Comparison of ENCODE assay signal across 8 cellular contexts in genomic region chr17:30905742-30906100, GRCh38. TPM values are rescaled to one million over a fixed set of nuclear protein-coding genes. Genes with fewer than 3 reads are reported as not detected.
DNase-seq lines count a peak whose midpoint lies in the region; ATAC-seq, FAIRE-seq and TF ChIP-seq lines count a peak whose summit lies in the region.

No MANE protein-coding gene starts in this region.

- H4K20me1 ChIP-seq in astrocyte (ENCODE audit: insufficient read depth, low read length) = peaks cover 9% of the 10 kb centered on the region

- FAIRE-seq in astrocyte (lab: Jason Lieb, UNC) = no peak

- peak overlapping the region; percentile 99 for H3K4me3 Mint-ChIP-seq in astrocyte (ENCODE audit: unreplicated experiment)
- H3K4me3 Mint-ChIP-seq in stimulated activated effector memory CD8-positive, alpha-beta T cell treated with anti-CD3 and anti-CD28 coated beads, Interleukin-12 subunit alpha, Interleukin-12 subunit beta, amount 100 ng/mL, for 72 hours = peak overlapping the region; percentile 91

- peak; percentile 25 for ATAC-seq in GM18867 (IDR thresholded peaks at IDR 0.05; ENCODE audit: unreplicated experiment)
- ATAC-seq in stimulated activated effector memory CD8-positive, alpha-beta T cell treated with anti-CD3 and anti-CD28 coated beads, Interleukin-12 subunit alpha, Interleukin-12 subunit beta, amount 100 ng/mL, for 72 hours = peak; percentile 60

- peaks cover 6% of the 10 kb centered on the region for H3K36me3 Mint-ChIP-seq in astrocyte (ENCODE audit: low read depth, unreplicated experiment)
- peaks cover 37% of the 10 kb centered on the region for H3K36me3 Mint-ChIP-seq in stimulated activated effector memory CD8-positive, alpha-beta T cell treated with anti-CD3 and anti-CD28 coated beads, Interleukin-12 subunit alpha, Interleukin-12 subunit beta, amount 100 ng/mL, for 72 hours

- H3K27ac ChIP-seq in HUES6 (ENCODE audit: low read depth, low read length) = peak overlapping the region; percentile 71
- peak overlapping the region; percentile 70 for H3K27ac ChIP-seq in astrocyte (ENCODE audit: low read depth, low read length)

- H3K4me1 ChIP-seq in HUES6 (ENCODE audit: control insufficient read depth, insufficient read depth, low read length) = no peaks in the 10 kb centered on the region
- peaks cover 9% of the 10 kb centered on the region for H3K4me1 ChIP-seq in astrocyte (ENCODE audit: insufficient read depth, low read length)

- DNase-seq in ACHN = peak; percentile 21
- DNase-seq in astrocyte (ENCODE audit: low read depth) = no peak
- DNase-seq in iPS-NIHi11 (ENCODE audit: low spot score) = peak; percentile 32
- DNase-seq in stimulated activated effector memory CD8-positive, alpha-beta T cell treated with anti-CD3 and anti-CD28 coated beads, Interleukin-12 subunit alpha, Interleukin-12 subunit beta, amount 100 ng/mL, for 72 hours (ENCODE audit: low spot score in 2 of 2) = no peak
- DNase-seq in NCI-H2107 treated with DMSO at 0.1 percent for 48 hours (lab: John Stamatoyannopoulos, UW; ENCODE audit: unreplicated experiment) = no peak
- DNase-seq in effector CD8-positive, alpha-beta T cell (lab: John Stamatoyannopoulos, UW) = no peak

- H2AFZ ChIP-seq in astrocyte (ENCODE audit: low read depth, low read length) = peak overlapping the region; percentile 89

- TF ChIP-seq CTCF in astrocyte (IDR thresholded peaks at IDR 0.05; ENCODE audit: insufficient read depth, low read depth, low read length) = no peak

- peaks cover 2% of the 10 kb centered on the region for H3K9me3 Mint-ChIP-seq in astrocyte (ENCODE audit: unreplicated experiment)
- H3K9me3 Mint-ChIP-seq in stimulated activated effector memory CD8-positive, alpha-beta T cell treated with anti-CD3 and anti-CD28 coated beads, Interleukin-12 subunit alpha, Interleukin-12 subunit beta, amount 100 ng/mL, for 72 hours = no peaks in the 10 kb centered on the region

- no peaks in the 10 kb centered on the region for H3K27me3 ChIP-seq in HUES6 (ENCODE audit: control insufficient read depth, insufficient read depth, low read length)
- H3K27me3 ChIP-seq in astrocyte (ENCODE audit: insufficient read depth, low read length) = no peaks in the 10 kb centered on the region

- peaks cover 3% of the 10 kb centered on the region for H3K4me1 Mint-ChIP-seq in astrocyte (ENCODE audit: low read depth, unreplicated experiment)
- H3K4me1 Mint-ChIP-seq in stimulated activated effector memory CD8-positive, alpha-beta T cell treated with anti-CD3 and anti-CD28 coated beads, Interleukin-12 subunit alpha, Interleukin-12 subunit beta, amount 100 ng/mL, for 72 hours = peaks cover 38% of the 10 kb centered on the region

- peak overlapping the region; percentile 90 for H3K9ac ChIP-seq in HUES6 (ENCODE audit: low read length)
- H3K9ac ChIP-seq in astrocyte (ENCODE audit: low read length) = peak overlapping the region; percentile 90

- peaks cover 55% of the 10 kb centered on the region for H3K79me2 ChIP-seq in astrocyte (ENCODE audit: insufficient read depth, low read length)

- no peaks in the 10 kb centered on the region for H3K27me3 Mint-ChIP-seq in astrocyte (ENCODE audit: low read depth, unreplicated experiment)

- H3K4me3 ChIP-seq in HUES6 (ENCODE audit: low read depth, low read length) (peak overlapping the region; percentile 95), astrocyte (ENCODE audit: insufficient read depth, low read depth, low read length) (peak overlapping the region; percentile 92)

- H3K27ac Mint-ChIP-seq in astrocyte (ENCODE audit: unreplicated experiment) = peak overlapping the region; percentile 86
- peak overlapping the region; percentile 96 for H3K27ac Mint-ChIP-seq in stimulated activated effector memory CD8-positive, alpha-beta T cell treated with anti-CD3 and anti-CD28 coated beads, Interleukin-12 subunit alpha, Interleukin-12 subunit beta, amount 100 ng/mL, for 72 hours

- H3K4me2 ChIP-seq in astrocyte (ENCODE audit: low read length) = peak overlapping the region; percentile 97

- no peaks in the 10 kb centered on the region for H3K9me3 ChIP-seq in HUES6 (ENCODE audit: control insufficient read depth, insufficient read depth, low read depth, low read length)
- no peaks in the 10 kb centered on the region for H3K9me3 ChIP-seq in astrocyte (ENCODE audit: insufficient read depth, low read depth, low read length)

- H3K36me3 ChIP-seq in HUES6 (ENCODE audit: control insufficient read depth, insufficient read depth, low read length) (peaks cover 12% of the 10 kb centered on the region), astrocyte (ENCODE audit: insufficient read depth, low read length) (peaks cover 9% of the 10 kb centered on the region)

- in situ Hi-C loops in ACHN (cut with HindIII; ENCODE audit: low pct_ligation_motif_present, low pct_unique_long_range_greater_than_20kb, low sequenced_read_pairs) = no loop called here

RNA-seq across cellular contexts. Expression of gene TEFM, which starts 0.3 kb away (rescaled TPM):
- total RNA-seq in astrocyte = 11.5 and 13.0 TPM in 2 replicates

RNA-seq across cellular contexts. Expression of gene ADAP2, which starts 16.0 kb away (rescaled TPM):
- 0.89 and 1.1 TPM in 2 replicates for total RNA-seq in astrocyte

Comparison
In these comparisons a context has a peak if more than half of its experiments do, and no peak if none do; other contexts are left out.
1. DNase-seq: peak in ACHN (single experiment) and iPS-NIHi11 (single experiment); none in astrocyte (single experiment), stimulated activated effector memory CD8-positive, alpha-beta T cell treated with anti-CD3 and anti-CD28 coated beads, Interleukin-12 subunit alpha, Interleukin-12 subunit beta, amount 100 ng/mL, for 72 hours (0 of 2), NCI-H2107 treated with DMSO at 0.1 percent for 48 hours (single experiment) and effector CD8-positive, alpha-beta T cell (single experiment).